25 cellular contexts compared by ENCODE assay signal in genomic region chr2:64478036-64478435, GRCh38.
"Had no signal": no experiment of that assay in that cellular context is flagged by ENCODE, and none has a peak within 500 bp of the region (broad histone marks: within the 10 kb centered on the region; RNA-seq: fewer than 3 reads in every experiment).

No MANE protein-coding gene starts in this region.

- H3K27ac Mint-ChIP-seq: activated naive CD8-positive, alpha-beta T cell treated with anti-CD3 and anti-CD28 coated beads, Interleukin-2, amount 10 ng/mL, durations not matched to agents 7 days and 5 days; activated T-helper 17 cell treated with anti-CD3 and anti-CD28 coated beads, Interleukin-2, amount 50 U/mL, for 72 hours; T-helper 2 cell treated with Interferon-gamma antibody and Interleukin-4, amounts not matched to agents 5 μg/mL and 100 μg/mL, for 36 hours had no signal

- H3K4me1 Mint-ChIP-seq: activated T-helper 17 cell treated with anti-CD3 and anti-CD28 coated beads, Interleukin-2, amount 50 U/mL, for 72 hours had no signal

- ATAC-seq: activated CD4-positive, CD25-positive, alpha-beta regulatory T cell treated with anti-CD3 and anti-CD28 coated beads, Interleukin-2, amount 50 U/mL, for 24 hours; K562; Right ventricle myocardium inferior had no signal

- DNase-seq: activated CD4-positive, alpha-beta T cell treated with anti-CD3 and anti-CD28 coated beads for 4 hours; activated CD4-positive, alpha-beta T cell treated with anti-CD3 and anti-CD28 coated beads, Interleukin-2, amount 50 U/mL, for 48 hours; activated CD8-positive, alpha-beta memory T cell treated with anti-CD3 and anti-CD28 coated beads, Interleukin-2, amount 10 ng/mL, durations not matched to agents 7 days and 5 days; activated gamma-delta T cell; activated naive CD4-positive, alpha-beta T cell treated with anti-CD3 and anti-CD28 coated beads, Interleukin-2, amount 50 U/mL, for 16 hours; activated naive CD8-positive, alpha-beta T cell treated with anti-CD3 and anti-CD28 coated beads, Interleukin-2, amount 10 ng/mL, durations not matched to agents 7 days and 5 days; activated T-cell treated with anti-CD3 and anti-CD28 coated beads, Interleukin-2, amount 50 U/mL, for 4 hours; adrenal gland; anterior cingulate cortex; Kasumi-1; NCI-H1048; NCI-H146; NCI-H187 treated with DMSO at 0.1 percent for 48 hours; NCI-H2081 treated with DMSO at 0.1 percent for 48 hours; NCI-H2171; NCI-H2227 treated with DMSO at 0.1 percent for 48 hours; NCI-H510A treated with DMSO at 0.1 percent for 48 hours; NCI-H774; SJCRH30; SK-N-SH had no signal

- H3K36me3 Mint-ChIP-seq: activated CD8-positive, alpha-beta memory T cell treated with anti-CD3 and anti-CD28 coated beads, Interleukin-2, amount 10 ng/mL, durations not matched to agents 7 days and 5 days; activated naive CD8-positive, alpha-beta T cell treated with anti-CD3 and anti-CD28 coated beads, Interleukin-2, amount 10 ng/mL, durations not matched to agents 7 days and 5 days had no signal

- H3K27me3 Mint-ChIP-seq: activated T-helper 17 cell treated with anti-CD3 and anti-CD28 coated beads, Interleukin-2, amount 50 U/mL, for 72 hours had no signal

- H3K9me3 Mint-ChIP-seq: activated naive CD8-positive, alpha-beta T cell treated with anti-CD3 and anti-CD28 coated beads, Interleukin-2, amount 10 ng/mL, durations not matched to agents 7 days and 5 days; activated T-cell treated with anti-CD3 and anti-CD28 coated beads, Interleukin-2, amount 50 U/mL, for 4 hours; activated T-helper 17 cell treated with anti-CD3 and anti-CD28 coated beads, Interleukin-2, amount 50 U/mL, for 72 hours; T-helper 2 cell treated with Interferon-gamma antibody and Interleukin-4, amounts not matched to agents 5 μg/mL and 100 μg/mL, for 36 hours had no signal

- H3K4me3 Mint-ChIP-seq: activated CD8-positive, alpha-beta memory T cell treated with anti-CD3 and anti-CD28 coated beads, Interleukin-2, amount 10 ng/mL, durations not matched to agents 7 days and 5 days; activated naive CD8-positive, alpha-beta T cell treated with anti-CD3 and anti-CD28 coated beads, Interleukin-2, amount 10 ng/mL, durations not matched to agents 7 days and 5 days; activated T-cell treated with anti-CD3 and anti-CD28 coated beads, Interleukin-2, amount 50 U/mL, for 4 hours; activated T-helper 17 cell treated with anti-CD3 and anti-CD28 coated beads, Interleukin-2, amount 50 U/mL, for 72 hours; T-helper 2 cell treated with Interferon-gamma antibody and Interleukin-4, amounts not matched to agents 5 μg/mL and 100 μg/mL, for 36 hours had no signal
